In the genomic region with DNA sequence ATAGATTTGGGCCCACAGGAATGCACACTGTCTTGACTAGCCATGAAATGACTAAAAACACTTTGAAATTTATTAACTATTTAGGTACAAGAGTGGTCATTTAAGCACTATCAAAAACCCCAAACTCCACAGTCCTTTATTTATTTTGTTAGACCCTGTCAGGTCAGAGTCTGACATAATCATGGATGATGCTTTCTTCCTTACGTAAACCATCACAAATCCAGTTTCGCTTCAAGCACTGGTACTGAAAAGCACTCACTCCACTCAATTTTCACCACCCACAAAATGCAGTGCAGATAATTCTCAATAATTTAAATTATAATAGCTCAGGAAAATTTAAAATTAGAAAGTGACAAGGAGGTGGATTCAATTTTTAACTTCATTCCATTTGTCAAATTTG, we compare ENCODE assay signal across 20 cellular contexts. TPM values are rescaled to one million over a fixed set of nuclear protein-coding genes. Genes with fewer than 3 reads are reported as not detected.
DNase-seq lines count a peak whose midpoint lies in the region; ATAC-seq and TF ChIP-seq lines count a peak whose summit lies in the region.
"Had no signal": no experiment of that assay in that cellular context is flagged by ENCODE, and none has a peak within 500 bp of the region (broad histone marks: within the 10 kb centered on the region; RNA-seq: fewer than 3 reads in every experiment).

No MANE protein-coding gene starts in this region.

- TF ChIP-seq RAD21 in IMR-90 (IDR thresholded peaks at IDR 0.05; ENCODE audit: low read length): no peak

- H3K4ac ChIP-seq in IMR-90 (ENCODE audit: low read depth, low read length): no peak overlapping the region

- H2BK120ac ChIP-seq in IMR-90 (ENCODE audit: low read depth, low read length): no peak overlapping the region

- H3K79me1 ChIP-seq in IMR-90 (ENCODE audit: low read depth in 1 of 2, low read length in 2 of 2): peaks cover 27 to 51% of the 10 kb centered on the region in 2 experiments

- H3K23ac ChIP-seq in IMR-90 (ENCODE audit: low read depth, low read length): 0 out of 2 replicates have a peak overlapping the region, but pooled peaks have one; percentile 3

- peaks cover 6% of the 10 kb centered on the region for H3K9me1 ChIP-seq in IMR-90 (ENCODE audit: insufficient read depth, low read length)

- H3K27ac ChIP-seq in IMR-90 (ENCODE audit: insufficient read depth, low read length): no peak overlapping the region

- no peak overlapping the region for H3K56ac ChIP-seq in IMR-90 (ENCODE audit: extremely low read depth, insufficient read depth, low read length)

- H3K9me3 Mint-ChIP-seq in nephron progenitor cell: peaks cover 17% of the 10 kb centered on the region
- H3K9me3 Mint-ChIP-seq: CD8-positive, alpha-beta memory T cell had no signal

- WGBS in IMR-90 (ENCODE audit: extremely low coverage in 2 of 2, insufficient read length in 1 of 2), 2 experiments: no CpG with 5 or more reads among the region's 2 CpGs

- no peak overlapping the region for H4K5ac ChIP-seq in IMR-90 (ENCODE audit: low read depth, low read length)

- no peak for ATAC-seq in IMR-90 (ENCODE audit: low read depth)
- ATAC-seq in HG03342 (IDR thresholded peaks at IDR 0.05; ENCODE audit: unreplicated experiment): no peak
- ATAC-seq: K562 had no signal

- H3K14ac ChIP-seq in IMR-90 (replicated peaks; ENCODE audit: low read depth, low read length): no peak overlapping the region

- H3K27me3 Mint-ChIP-seq in nephron progenitor cell (ENCODE audit: low read depth, poor library complexity): no peaks in the 10 kb centered on the region
- H3K27me3 Mint-ChIP-seq: CD4-positive, CD25-positive, alpha-beta regulatory T cell; CD8-positive, alpha-beta memory T cell had no signal

- H3K36me3 Mint-ChIP-seq in nephron progenitor cell (ENCODE audit: low read depth): peaks cover 31% of the 10 kb centered on the region

- no peak overlapping the region for H2BK20ac ChIP-seq in IMR-90 (ENCODE audit: low read depth, low read length)

- peaks cover 19% of the 10 kb centered on the region for H3K4me1 Mint-ChIP-seq in nephron progenitor cell

- H3K4me2 ChIP-seq in IMR-90 (ENCODE audit: low read depth, low read length): no peak overlapping the region

- DNase-seq in IMR-90: peak; percentile 21
- peak; percentile 22 for DNase-seq in fibroblast of villous mesenchyme (ENCODE audit: low read depth)
- no peak for DNase-seq in nephron progenitor cell
- DNase-seq in middle frontal gyrus (ENCODE audit: extremely low spot score, low spot score): no peak
- DNase-seq in NCI-H146 (lab: John Stamatoyannopoulos, UW): no peak
- no peak for DNase-seq in HEK293T (ENCODE audit: extremely low spot score)
- DNase-seq: ACHN; BE2C; C1 segment of cervical spinal cord; CD4-positive, CD25-positive, alpha-beta regulatory T cell; CD8-positive, alpha-beta memory T cell; COR-L47; DMS 273 treated with DMSO at 0.1 percent for 48 hours; DMS53; DND-41; EL; H9 had no signal

- no TSS peak for BruUV-seq in IMR-90 (replicated peaks; lab: Mats Ljungman, UMichigan)

- H3K9ac ChIP-seq in IMR-90 (ENCODE audit: low read depth, low read length): no peak overlapping the region

- no peaks in the 10 kb centered on the region for H3K27me3 ChIP-seq in IMR-90 (ENCODE audit: control insufficient read depth, insufficient read depth, low read length)
- H3K27me3 ChIP-seq: BE2C had no signal

- H3K18ac ChIP-seq in IMR-90 (ENCODE audit: low read depth, low read length): no peak overlapping the region

- no peak overlapping the region for H2AFZ ChIP-seq in IMR-90 (replicated peaks; ENCODE audit: low read length, poor library complexity)

- dilution Hi-C loops in IMR-90 (cut with HindIII; ENCODE audit: low sequenced_read_pairs, unreplicated experiment): no loop called here

- no peak overlapping the region for H4K91ac ChIP-seq in IMR-90 (ENCODE audit: insufficient read depth, low read depth, low read length)

- H4K20me1 ChIP-seq in IMR-90 (ENCODE audit: insufficient read depth, low read length): peaks cover 30% of the 10 kb centered on the region

- H4K8ac ChIP-seq in IMR-90 (ENCODE audit: low read depth in 2 of 2, low read length in 2 of 2): no peak overlapping the region

- H2BK15ac ChIP-seq in IMR-90 (ENCODE audit: low read depth, low read length): no peak overlapping the region

- peaks cover 6% of the 10 kb centered on the region for H3K4me1 ChIP-seq in IMR-90 (ENCODE audit: control insufficient read depth, insufficient read depth, low read length)

- H3K4me3 ChIP-seq in IMR-90 (ENCODE audit: insufficient read depth, low read depth, low read length) (no peak overlapping the region), fibroblast of villous mesenchyme (ENCODE audit: low read depth, low read length) (no peak overlapping the region)
- H3K4me3 ChIP-seq: GM12878, K562 had no signal

- TF ChIP-seq CTCF in IMR-90 (conservative IDR thresholded peaks at IDR 0.05; ENCODE audit: low read depth, low read length) (no peak), fibroblast of villous mesenchyme (IDR thresholded peaks at IDR 0.05; ENCODE audit: insufficient read depth, low read depth, low read length) (no peak), nephron progenitor cell (IDR thresholded peaks at IDR 0.05) (no peak)

- H3K27ac Mint-ChIP-seq in nephron progenitor cell: peak overlapping the region; percentile 57
- H3K27ac Mint-ChIP-seq: CD4-positive, CD25-positive, alpha-beta regulatory T cell; H9 had no signal

- POLR2A ChIA-PET in IMR-90 (lab: Charles Lee; ENCODE audit: unreplicated experiment): interaction anchor here (0.6 kb wide), 1 partner anchor 26 kb away, joined by 3 read pairs; no protein-coding TSS in a partner anchor
- POLR2A ChIA-PET in HEK293T (lab: Yijun Ruan, JAX): interaction anchor here (1.8 kb wide), 1 partner anchor 26 kb away, joined by 5 read pairs; the partner anchor contains the start of gene PPP2R5E

- intact Hi-C loops in IMR-90 (cut with micrococcal nuclease): no loop called here

- H3K4me3 Mint-ChIP-seq in nephron progenitor cell: no peak overlapping the region
- H3K4me3 Mint-ChIP-seq: CD4-positive, CD25-positive, alpha-beta regulatory T cell; CD8-positive, alpha-beta memory T cell; H9 had no signal

- no peaks in the 10 kb centered on the region for H3K9me3 ChIP-seq in IMR-90 (ENCODE audit: control insufficient read depth, insufficient read depth, low read length)
- H3K9me3 ChIP-seq: BE2C had no signal

- TF ChIP-seq POLR2A in IMR-90 (IDR thresholded peaks at IDR 0.05; ENCODE audit: low read depth, low read length): no peak

- in situ Hi-C loops in IMR-90 (cut with MboI; ENCODE audit: low sequenced_read_pairs): no loop called here

- H3K36me3 ChIP-seq in IMR-90 (ENCODE audit: control insufficient read depth, insufficient read depth, low read length): no peaks in the 10 kb centered on the region

- H2BK5ac ChIP-seq in IMR-90 (ENCODE audit: low read depth, low read length, poor library complexity, severe bottlenecking): no peak overlapping the region

- no peak overlapping the region for H2AK5ac ChIP-seq in IMR-90 (ENCODE audit: low read depth, low read length)

- CTCF ChIA-PET in IMR-90 (lab: Yijun Ruan, JAX): no interaction called here
- CTCF ChIA-PET in HEK293T (lab: Yijun Ruan, JAX): interaction anchor here (0.6 kb wide), 1 partner anchor 15 kb away, joined by 3 read pairs; no protein-coding TSS in a partner anchor

- no peak overlapping the region for H2AK9ac ChIP-seq in IMR-90 (replicated peaks; ENCODE audit: low read depth, low read length, poor library complexity)

TF ChIP-seq in IMR-90, 13 proteins besides CTCF, POLR2A, EP300 and RAD21:
- TF ChIP-seq, protein P1, sequence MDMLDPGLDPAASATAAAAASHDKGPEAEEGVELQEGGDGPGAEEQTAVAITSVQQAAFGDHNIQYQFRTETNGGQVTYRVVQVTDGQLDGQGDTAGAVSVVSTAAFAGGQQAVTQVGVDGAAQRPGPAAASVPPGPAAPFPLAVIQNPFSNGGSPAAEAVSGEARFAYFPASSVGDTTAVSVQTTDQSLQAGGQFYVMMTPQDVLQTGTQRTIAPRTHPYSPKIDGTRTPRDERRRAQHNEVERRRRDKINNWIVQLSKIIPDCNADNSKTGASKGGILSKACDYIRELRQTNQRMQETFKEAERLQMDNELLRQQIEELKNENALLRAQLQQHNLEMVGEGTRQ (IDR thresholded peaks at IDR 0.05; ENCODE audit: low read depth, low read length): no peak
- TF ChIP-seq MAZ (IDR thresholded peaks at IDR 0.05; ENCODE audit: borderline replicate concordance, low read depth, low read length) (no peak), RCOR1 (IDR thresholded peaks at IDR 0.05; ENCODE audit: insufficient replicate concordance, low read length) (no peak), FOS (IDR thresholded peaks at IDR 0.05; ENCODE audit: low read depth, low read length) (no peak)

TF ChIP-seq in HEK293T, 16 proteins besides CTCF, POLR2A, EP300 and RAD21:
- TF ChIP-seq NFRKB (IDR thresholded peaks at IDR 0.05) (no peak), SP1 (IDR thresholded peaks at IDR 0.05) (no peak), FOXA1 (IDR thresholded peaks at IDR 0.05) (no peak), CTBP1 (IDR thresholded peaks at IDR 0.05; ENCODE audit: borderline replicate concordance) (no peak), SUZ12 (IDR thresholded peaks at IDR 0.05) (no peak), FOXM1 (IDR thresholded peaks at IDR 0.05; ENCODE audit: borderline replicate concordance) (no peak), BHLHE40 (IDR thresholded peaks at IDR 0.05; ENCODE audit: borderline replicate concordance) (no peak), LEF1 (IDR thresholded peaks at IDR 0.05; ENCODE audit: borderline replicate concordance) (no peak), L3MBTL2 (conservative IDR thresholded peaks at IDR 0.05) (no peak), FOXK2 (IDR thresholded peaks at IDR 0.05) (no peak), PKNOX1 (IDR thresholded peaks at IDR 0.05) (no peak), ELF4 (IDR thresholded peaks at IDR 0.05) (no peak), ARNT (IDR thresholded peaks at IDR 0.05) (no peak), HDGF (IDR thresholded peaks at IDR 0.05; ENCODE audit: borderline replicate concordance) (no peak), ZNF384 (IDR thresholded peaks at IDR 0.05) (no peak), TARDBP (IDR thresholded peaks at IDR 0.05) (no peak)
TF ChIP-seq in HEK293T: peak in this region for 0.

RNA-seq across cellular contexts. Expression of gene PPP2R5E, which starts 25.8 kb away (rescaled TPM):
- total RNA-seq in IMR-90 (2012; rRNA removed) (12.2 and 21.1 TPM in 2 replicates), fibroblast of villous mesenchyme (21.9 and 32.4 TPM in 2 replicates)
- polyA plus RNA-seq in IMR-90 (2012; rRNA removed): 6.5 and 9.7 TPM in 2 replicates
- 4.6 and 5.1 TPM in 2 replicates for polyA plus RNA-seq in IMR-90 (2012; cell fraction: cytosol; rRNA removed)
- polyA plus RNA-seq in IMR-90 (2012; cell fraction: nucleus; rRNA removed; ENCODE audit: low replicate concordance): 6.4 and 8.1 TPM in 2 replicates

Comparison
In these comparisons a context has a peak if more than half of its experiments do, and no peak if none do; other contexts are left out.
1. DNase-seq: peak in IMR-90 (single experiment) and fibroblast of villous mesenchyme (single experiment); none in nephron progenitor cell (single experiment), middle frontal gyrus (single experiment), NCI-H146 (single experiment) and HEK293T (single experiment).